Comparison of ENCODE assay signal across 34 cellular contexts in genomic region chr5:152404494-152404893, GRCh38. TPM values are rescaled to one million over a fixed set of nuclear protein-coding genes. Genes with fewer than 3 reads are reported as not detected.
"Had no signal": no experiment of that assay in that cellular context is flagged by ENCODE, and none has a peak within 500 bp of the region (broad histone marks: within the 10 kb centered on the region; RNA-seq: fewer than 3 reads in every experiment).

No MANE protein-coding gene starts in this region.

- ATAC-seq: esophagus mucosa; gastrocnemius medialis; naive thymus-derived CD4-positive, alpha-beta T cell; psoas muscle; stimulated activated effector memory CD8-positive, alpha-beta T cell treated with anti-CD3 and anti-CD28 coated beads, Interleukin-12 subunit alpha, Interleukin-12 subunit beta, amount 100 ng/mL, for 72 hours; stimulated activated naive CD8-positive, alpha-beta T cell treated with anti-CD3 and anti-CD28 coated beads, Interleukin-15, Interleukin-2, amounts not matched to agents 100 U/mL and 50 U/mL, for 24 hours had no signal

- H3K27ac ChIP-seq: colonic mucosa, epithelial cell of prostate, gastrocnemius medialis, heart right ventricle, neural progenitor cell, psoas muscle, sigmoid colon, testis, tibial artery, uterus had no signal

- H3K9me3 Mint-ChIP-seq: dendritic cell treated with granulocyte-macrophage colony-stimulating factor and Interleukin-4, amounts not matched to agents 40 ng/mL and 50 ng/mL, for 4 days; nephron; neural progenitor cell; stimulated activated effector memory CD8-positive, alpha-beta T cell treated with anti-CD3 and anti-CD28 coated beads, Interleukin-12 subunit alpha, Interleukin-12 subunit beta, amount 100 ng/mL, for 72 hours; type B pancreatic cell had no signal

- H3K4me3 Mint-ChIP-seq: dendritic cell treated with granulocyte-macrophage colony-stimulating factor and Interleukin-4, amounts not matched to agents 40 ng/mL and 50 ng/mL, for 4 days; immature natural killer cell; memory B cell; naive thymus-derived CD4-positive, alpha-beta T cell; stimulated activated effector memory CD8-positive, alpha-beta T cell treated with anti-CD3 and anti-CD28 coated beads, Interleukin-12 subunit alpha, Interleukin-12 subunit beta, amount 100 ng/mL, for 72 hours had no signal

- H3K4me1 Mint-ChIP-seq: naive thymus-derived CD4-positive, alpha-beta T cell; nephron; stimulated activated effector memory CD8-positive, alpha-beta T cell treated with anti-CD3 and anti-CD28 coated beads, Interleukin-12 subunit alpha, Interleukin-12 subunit beta, amount 100 ng/mL, for 72 hours had no signal

- H3K27me3 ChIP-seq: colonic mucosa, gastrocnemius medialis, heart right ventricle, neural progenitor cell, sigmoid colon, testis, uterus had no signal

- H3K9ac ChIP-seq: neural progenitor cell had no signal

- H3K27ac Mint-ChIP-seq: dendritic cell treated with granulocyte-macrophage colony-stimulating factor and Interleukin-4, amounts not matched to agents 40 ng/mL and 50 ng/mL, for 4 days; endodermal cell; immature natural killer cell; memory B cell; naive thymus-derived CD4-positive, alpha-beta T cell; nephron; stimulated activated effector memory CD8-positive, alpha-beta T cell treated with anti-CD3 and anti-CD28 coated beads, Interleukin-12 subunit alpha, Interleukin-12 subunit beta, amount 100 ng/mL, for 72 hours; type B pancreatic cell had no signal

- H3K4me1 ChIP-seq: colonic mucosa, gastrocnemius medialis, heart right ventricle, neural progenitor cell, psoas muscle, sigmoid colon, uterus had no signal

- H3K27me3 Mint-ChIP-seq: dendritic cell treated with granulocyte-macrophage colony-stimulating factor and Interleukin-4, amounts not matched to agents 40 ng/mL and 50 ng/mL, for 4 days had no signal

- H3K9me3 ChIP-seq: colonic mucosa, gastrocnemius medialis, psoas muscle, sigmoid colon, testis, tibial artery, uterus had no signal

- H3K36me3 Mint-ChIP-seq: immature natural killer cell; memory B cell; naive thymus-derived CD4-positive, alpha-beta T cell; neural progenitor cell; stimulated activated effector memory CD8-positive, alpha-beta T cell treated with anti-CD3 and anti-CD28 coated beads, Interleukin-12 subunit alpha, Interleukin-12 subunit beta, amount 100 ng/mL, for 72 hours; type B pancreatic cell had no signal

- H3K4me3 ChIP-seq: colonic mucosa, gastrocnemius medialis, heart right ventricle, lung, neural progenitor cell, psoas muscle, sigmoid colon, tibial artery, uterus had no signal

- DNase-seq: colonic mucosa; effector CD8-positive, alpha-beta T cell; foreskin fibroblast; gastrocnemius medialis; heart right ventricle; hippocampal formation; immature natural killer cell; left ventricle myocardium superior; midbrain; naive thymus-derived CD4-positive, alpha-beta T cell; sigmoid colon; stimulated activated CD4-positive, alpha-beta T cell treated with anti-CD3 and anti-CD28 coated beads, Interleukin-2, amount 100 ng/mL, for 24 hours; stimulated activated CD4-positive, alpha-beta T cell treated with anti-CD3 and anti-CD28 coated beads, Interleukin-4, amount 100 ng/mL, for 24 hours; stimulated activated naive CD8-positive, alpha-beta T cell treated with anti-CD3 and anti-CD28 coated beads, Interleukin-15, Interleukin-2, amounts not matched to agents 100 U/mL and 50 U/mL, for 24 hours; substantia nigra; tibial artery; uterus had no signal

- H3K36me3 ChIP-seq: colonic mucosa, gastrocnemius medialis, heart right ventricle, neural progenitor cell, sigmoid colon, tibial artery, uterus had no signal

RNA-seq across cellular contexts. Expression of gene NMUR2, which starts 0.6 kb away (rescaled TPM):
- total RNA-seq: cerebellum; colonic mucosa; endodermal cell; esophagus mucosa; gastrocnemius medialis; glomerular endothelial cell; naive thymus-derived CD4-positive, alpha-beta T cell; osteocyte; psoas muscle; renal cortical epithelial cell; sigmoid colon; skeletal muscle tissue; uterus had no signal
- polyA plus RNA-seq: heart right ventricle; immature natural killer cell; naive thymus-derived CD4-positive, alpha-beta T cell; psoas muscle; sigmoid colon had no signal
